10 cellular contexts compared by ENCODE assay signal in genomic region chr2:20141056-20141762, GRCh38.
A peak's percentile ranks its signal among the peaks of the same experiment; 100 is the strongest.
DNase-seq lines count a peak whose midpoint lies in the region; ATAC-seq and TF ChIP-seq lines count a peak whose summit lies in the region.
"Had no signal": no experiment of that assay in that cellular context is flagged by ENCODE, and none has a peak within 500 bp of the region (broad histone marks: within the 10 kb centered on the region; RNA-seq: fewer than 3 reads in every experiment).

No MANE protein-coding gene starts in this region.

- H3K4me3 ChIP-seq in foreskin fibroblast (ENCODE audit: low read depth in 1 of 2, low read length in 2 of 2) = no peak overlapping the region

- TF ChIP-seq CTCF in RWPE1 (conservative IDR thresholded peaks at IDR 0.05; ENCODE audit: low read depth) (no peak), foreskin fibroblast (IDR thresholded peaks at IDR 0.05; ENCODE audit: low read depth, low read length) (no peak), GM10248 (IDR thresholded peaks at IDR 0.05; ENCODE audit: control extremely low read depth, extremely low read depth, low read depth, missing control alignments) (no peak)

- H3K27ac Mint-ChIP-seq in activated CD8-positive, alpha-beta memory T cell treated with anti-CD3 and anti-CD28 coated beads, Interleukin-2, amount 10 ng/mL, durations not matched to agents 7 days and 5 days = no peak overlapping the region
- H3K27ac Mint-ChIP-seq: activated naive CD4-positive, alpha-beta T cell treated with anti-CD3 and anti-CD28 coated beads, Interleukin-2, amount 50 U/mL, for 24 hours; naive B cell had no signal

- no peaks in the 10 kb centered on the region for H3K9me3 Mint-ChIP-seq in activated CD8-positive, alpha-beta memory T cell treated with anti-CD3 and anti-CD28 coated beads, Interleukin-2, amount 10 ng/mL, durations not matched to agents 7 days and 5 days (ENCODE audit: low read depth)
- H3K9me3 Mint-ChIP-seq: activated naive CD4-positive, alpha-beta T cell treated with anti-CD3 and anti-CD28 coated beads, Interleukin-2, amount 50 U/mL, for 24 hours had no signal

- ATAC-seq in activated CD8-positive, alpha-beta memory T cell treated with anti-CD3 and anti-CD28 coated beads, Interleukin-2, amount 10 ng/mL, durations not matched to agents 7 days and 5 days = no peak
- ATAC-seq in GM21447 (IDR thresholded peaks at IDR 0.05; ENCODE audit: unreplicated experiment) = no peak

- CTCF ChIA-PET in RWPE1 (lab: Yijun Ruan, JAX) (no interaction called here), GM10248 (lab: Yijun Ruan, JAX) (interaction anchor here (1.8 to 9.1 kb wide), 2 partner anchors 82 to 125 kb away, joined by 6 to 128 read pairs; partner anchors contain the start of gene SDC1)
- CTCF ChIA-PET in activated CD8-positive, alpha-beta memory T cell treated with anti-CD3 and anti-CD28 coated beads, Interleukin-2, amount 10 ng/mL, durations not matched to agents 7 days and 5 days (lab: Charles Lee) = interaction anchor here (1.4 kb wide), 1 partner anchor 281 kb away, joined by 3 read pairs; no protein-coding TSS in a partner anchor

- peak; percentile 31 for DNase-seq in DMS79 treated with DMSO at 0.1 percent for 48 hours (lab: John Stamatoyannopoulos, UW)
- peak; percentile 96 for DNase-seq in RWPE1 (ENCODE audit: low spot score)
- DNase-seq in foreskin fibroblast = peak; percentile 98
- DNase-seq in pulmonary artery endothelial cell (ENCODE audit: low read depth, low spot score) = peak; percentile 64
- DNase-seq in DMS114 treated with DMSO at 0.1 percent for 48 hours (lab: John Stamatoyannopoulos, UW; ENCODE audit: unreplicated experiment) = no peak
- no peak for DNase-seq in GM10248 (ENCODE audit: extremely low spot score)
- no peak for DNase-seq in activated CD8-positive, alpha-beta memory T cell treated with anti-CD3 and anti-CD28 coated beads, Interleukin-2, amount 10 ng/mL, durations not matched to agents 7 days and 5 days
- DNase-seq: naive B cell had no signal

- POLR2A ChIA-PET in RWPE1 (lab: Yijun Ruan, JAX; ENCODE audit: low non-redundant PET) (interaction anchor here (0.6 kb wide), 1 partner anchor 19 kb away, joined by 3 read pairs; no protein-coding TSS in a partner anchor), GM10248 (lab: Yijun Ruan, JAX) (no interaction called here)

- peak overlapping the region; percentile 86 for H3K27ac ChIP-seq in RWPE1

- no peaks in the 10 kb centered on the region for H3K4me1 Mint-ChIP-seq in activated CD8-positive, alpha-beta memory T cell treated with anti-CD3 and anti-CD28 coated beads, Interleukin-2, amount 10 ng/mL, durations not matched to agents 7 days and 5 days
- H3K4me1 Mint-ChIP-seq: activated naive CD4-positive, alpha-beta T cell treated with anti-CD3 and anti-CD28 coated beads, Interleukin-2, amount 50 U/mL, for 24 hours; naive B cell had no signal

- peaks cover 5% of the 10 kb centered on the region for H3K27me3 Mint-ChIP-seq in activated CD8-positive, alpha-beta memory T cell treated with anti-CD3 and anti-CD28 coated beads, Interleukin-2, amount 10 ng/mL, durations not matched to agents 7 days and 5 days
- H3K27me3 Mint-ChIP-seq: activated naive CD4-positive, alpha-beta T cell treated with anti-CD3 and anti-CD28 coated beads, Interleukin-2, amount 50 U/mL, for 24 hours had no signal

- no peaks in the 10 kb centered on the region for H3K36me3 Mint-ChIP-seq in activated CD8-positive, alpha-beta memory T cell treated with anti-CD3 and anti-CD28 coated beads, Interleukin-2, amount 10 ng/mL, durations not matched to agents 7 days and 5 days
- H3K36me3 Mint-ChIP-seq: activated naive CD4-positive, alpha-beta T cell treated with anti-CD3 and anti-CD28 coated beads, Interleukin-2, amount 50 U/mL, for 24 hours; naive B cell had no signal

- H3K4me3 Mint-ChIP-seq in activated CD8-positive, alpha-beta memory T cell treated with anti-CD3 and anti-CD28 coated beads, Interleukin-2, amount 10 ng/mL, durations not matched to agents 7 days and 5 days = no peak overlapping the region
- H3K4me3 Mint-ChIP-seq: activated naive CD4-positive, alpha-beta T cell treated with anti-CD3 and anti-CD28 coated beads, Interleukin-2, amount 50 U/mL, for 24 hours; naive B cell had no signal

Comparison
In these comparisons a context has a peak if more than half of its experiments do, and no peak if none do; other contexts are left out.
1. DNase-seq: peak in DMS79 treated with DMSO at 0.1 percent for 48 hours (single experiment), RWPE1 (single experiment), foreskin fibroblast (2 of 2) and pulmonary artery endothelial cell (single experiment); none in DMS114 treated with DMSO at 0.1 percent for 48 hours (single experiment), GM10248 (single experiment) and activated CD8-positive, alpha-beta memory T cell treated with anti-CD3 and anti-CD28 coated beads, Interleukin-2, amount 10 ng/mL, durations not matched to agents 7 days and 5 days (single experiment).